ENCODE assay signal across 21 cellular contexts in genomic region chr2:29702276-29702675, GRCh38.
DNase-seq lines count a peak whose midpoint lies in the region; ATAC-seq lines count a peak whose summit lies in the region.
"Had no signal": no experiment of that assay in that cellular context is flagged by ENCODE, and none has a peak within 500 bp of the region (broad histone marks: within the 10 kb centered on the region; RNA-seq: fewer than 3 reads in every experiment).

No MANE protein-coding gene starts in this region.

- ATAC-seq in activated T-cell treated with anti-CD3 and anti-CD28 coated beads, Interleukin-2, amount 50 U/mL, for 72 hours (replicated peaks in 1 of 2), result peak; percentile 50 to 85
- no peak for ATAC-seq in activated T-cell treated with anti-CD3 and anti-CD28 coated beads, Interleukin-2, amount 50 U/mL, for 4 hours
- peak; percentile 77 for ATAC-seq in activated T-helper 17 cell treated with anti-CD3 and anti-CD28 coated beads, Interleukin-2, amount 50 U/mL, for 72 hours (replicated peaks)
- ATAC-seq: K562 had no signal

- H3K9me3 Mint-ChIP-seq in activated T-cell treated with anti-CD3 and anti-CD28 coated beads, Interleukin-2, amount 50 U/mL, for 72 hours, result no peaks in the 10 kb centered on the region
- H3K9me3 Mint-ChIP-seq in activated T-cell treated with anti-CD3 and anti-CD28 coated beads, Interleukin-2, amount 50 U/mL, for 4 hours, result no peaks in the 10 kb centered on the region
- H3K9me3 Mint-ChIP-seq in activated T-helper 17 cell treated with anti-CD3 and anti-CD28 coated beads, Interleukin-2, amount 50 U/mL, for 72 hours, result no peaks in the 10 kb centered on the region

- no peaks in the 10 kb centered on the region for H3K36me3 Mint-ChIP-seq in activated T-cell treated with anti-CD3 and anti-CD28 coated beads, Interleukin-2, amount 50 U/mL, for 72 hours (ENCODE audit: insufficient read depth in 2 of 2)
- H3K36me3 Mint-ChIP-seq in activated T-cell treated with anti-CD3 and anti-CD28 coated beads, Interleukin-2, amount 50 U/mL, for 4 hours (ENCODE audit: insufficient read depth), result no peaks in the 10 kb centered on the region
- H3K36me3 Mint-ChIP-seq in activated T-helper 17 cell treated with anti-CD3 and anti-CD28 coated beads, Interleukin-2, amount 50 U/mL, for 72 hours (ENCODE audit: low read depth), result no peaks in the 10 kb centered on the region

- H3K4me3 Mint-ChIP-seq in activated T-cell treated with anti-CD3 and anti-CD28 coated beads, Interleukin-2, amount 50 U/mL, for 72 hours, result no peak overlapping the region
- H3K4me3 Mint-ChIP-seq in activated T-cell treated with anti-CD3 and anti-CD28 coated beads, Interleukin-2, amount 50 U/mL, for 4 hours, result no peak overlapping the region
- no peak overlapping the region for H3K4me3 Mint-ChIP-seq in activated T-helper 17 cell treated with anti-CD3 and anti-CD28 coated beads, Interleukin-2, amount 50 U/mL, for 72 hours

- H3K27ac Mint-ChIP-seq in activated T-cell treated with anti-CD3 and anti-CD28 coated beads, Interleukin-2, amount 50 U/mL, for 72 hours, result no peak overlapping the region
- H3K27ac Mint-ChIP-seq in activated T-helper 17 cell treated with anti-CD3 and anti-CD28 coated beads, Interleukin-2, amount 50 U/mL, for 72 hours, result no peak overlapping the region

- DNase-seq in activated T-cell treated with anti-CD3 and anti-CD28 coated beads, Interleukin-2, amount 50 U/mL, for 72 hours, result no peak
- no peak for DNase-seq in activated T-cell treated with anti-CD3 and anti-CD28 coated beads, Interleukin-2, amount 50 U/mL, for 4 hours
- DNase-seq in M059J (ENCODE audit: low read depth) (peak; percentile 61), NCI-H2029 treated with DMSO at 0.1 percent for 48 hours (lab: John Stamatoyannopoulos, UW) (no peak), HuH-7 (ENCODE audit: low spot score) (no peak), NOMO-1 treated with dmso at 0.1 percent for 144 hours (lab: John Stamatoyannopoulos, UW; ENCODE audit: unreplicated experiment) (no peak)
- DNase-seq: Calu3, DMS153, DND-41, Kasumi-1, NCI-H1048, NCI-H1417, NCI-H1694, NCI-H2081 treated with DMSO at 0.1 percent for 48 hours, NCI-H446, NCI-H524 treated with DMSO at 0.1 percent for 48 hours, NCI-H774, PC-9, SHP77 had no signal

- no peaks in the 10 kb centered on the region for H3K4me1 Mint-ChIP-seq in activated T-cell treated with anti-CD3 and anti-CD28 coated beads, Interleukin-2, amount 50 U/mL, for 72 hours (ENCODE audit: low read depth)
- no peaks in the 10 kb centered on the region for H3K4me1 Mint-ChIP-seq in activated T-cell treated with anti-CD3 and anti-CD28 coated beads, Interleukin-2, amount 50 U/mL, for 4 hours (ENCODE audit: low read depth)
- H3K4me1 Mint-ChIP-seq in activated T-helper 17 cell treated with anti-CD3 and anti-CD28 coated beads, Interleukin-2, amount 50 U/mL, for 72 hours, result no peaks in the 10 kb centered on the region

- peaks cover 14% of the 10 kb centered on the region for H3K27me3 Mint-ChIP-seq in activated T-cell treated with anti-CD3 and anti-CD28 coated beads, Interleukin-2, amount 50 U/mL, for 72 hours (ENCODE audit: low read depth)
- peaks cover 5% of the 10 kb centered on the region for H3K27me3 Mint-ChIP-seq in activated T-cell treated with anti-CD3 and anti-CD28 coated beads, Interleukin-2, amount 50 U/mL, for 4 hours (ENCODE audit: low read depth)
- peaks cover 3% of the 10 kb centered on the region for H3K27me3 Mint-ChIP-seq in activated T-helper 17 cell treated with anti-CD3 and anti-CD28 coated beads, Interleukin-2, amount 50 U/mL, for 72 hours

Comparison
In these comparisons a context has a peak if more than half of its experiments do, and no peak if none do; other contexts are left out.
1. ATAC-seq: peak in activated T-cell treated with anti-CD3 and anti-CD28 coated beads, Interleukin-2, amount 50 U/mL, for 72 hours (2 of 2) and activated T-helper 17 cell treated with anti-CD3 and anti-CD28 coated beads, Interleukin-2, amount 50 U/mL, for 72 hours (single experiment); none in activated T-cell treated with anti-CD3 and anti-CD28 coated beads, Interleukin-2, amount 50 U/mL, for 4 hours (0 of 2).